In genomic region chr11:19777032-19777341, GRCh38 we compare ENCODE assay signal across 8 cellular contexts.
DNase-seq lines count a peak whose midpoint lies in the region; ATAC-seq and TF ChIP-seq lines count a peak whose summit lies in the region.

No MANE protein-coding gene starts in this region.

- no peaks in the 10 kb centered on the region for H3K36me3 Mint-ChIP-seq in stimulated activated effector memory CD8-positive, alpha-beta T cell treated with anti-CD3 and anti-CD28 coated beads, Interleukin-12 subunit alpha, Interleukin-12 subunit beta, amount 100 ng/mL, for 72 hours

- TF ChIP-seq CTCF in GM10266 (IDR thresholded peaks at IDR 0.05; ENCODE audit: control insufficient read depth, insufficient read depth, low read depth, missing control alignments) (no peak), PC-3 (conservative IDR thresholded peaks at IDR 0.05; ENCODE audit: low read depth, low read length) (no peak)

- H3K9me3 Mint-ChIP-seq in stimulated activated effector memory CD8-positive, alpha-beta T cell treated with anti-CD3 and anti-CD28 coated beads, Interleukin-12 subunit alpha, Interleukin-12 subunit beta, amount 100 ng/mL, for 72 hours: no peaks in the 10 kb centered on the region

- H3K4me2 ChIP-seq in PC-3 (ENCODE audit: low read length): peak overlapping the region; percentile 82

- BruUV-seq in PC-3 (replicated peaks; lab: Mats Ljungman, UMichigan): no TSS peak

- H3K4me1 ChIP-seq in PC-3 (ENCODE audit: insufficient read depth, low read length): peaks cover 12% of the 10 kb centered on the region; the same call in 1 of the 2 replicates

- H3K9me3 ChIP-seq in PC-3 (ENCODE audit: low read length): no peaks in the 10 kb centered on the region

- POLR2A ChIA-PET in PC-3 (lab: Charles Lee; ENCODE audit: unreplicated experiment): interaction anchor here (0.6 kb wide), 1 partner anchor 59 kb away, joined by 7 read pairs; no protein-coding TSS in a partner anchor

- CTCF ChIA-PET in PC-3 (lab: Charles Lee): interaction anchor here (0.6 kb wide), 1 partner anchor 126 kb away, joined by 4 read pairs; no protein-coding TSS in a partner anchor

- DNase-seq in GM10266 (ENCODE audit: extremely low spot score) (peak; percentile 68), H7 (peak; percentile 88), PC-3 (peak; percentile 4), left ventricle myocardium superior (no peak), NCI-H2171 (lab: John Stamatoyannopoulos, UW) (no peak), GM19240 (ENCODE audit: insufficient read length, low spot score) (no peak)
- no peak for DNase-seq in stimulated activated effector memory CD8-positive, alpha-beta T cell treated with anti-CD3 and anti-CD28 coated beads, Interleukin-12 subunit alpha, Interleukin-12 subunit beta, amount 100 ng/mL, for 72 hours (ENCODE audit: low spot score in 2 of 2)

- peak overlapping the region; percentile 42 for H3K27ac ChIP-seq in PC-3 (ENCODE audit: low read length)

- no peaks in the 10 kb centered on the region for H3F3A ChIP-seq in PC-3 (ENCODE audit: low read length, unreplicated experiment)

- H3K4me3 ChIP-seq in H7 (ENCODE audit: insufficient read depth, low read depth, low read length) (peak overlapping the region; percentile 62), PC-3 (ENCODE audit: low read length) (peak overlapping the region; percentile 70)

- ATAC-seq in PC-3 (peak; percentile 68), left ventricle myocardium superior (peak; percentile 58), HG03457 (IDR thresholded peaks at IDR 0.05; ENCODE audit: unreplicated experiment) (no peak)
- peak; percentile 22 for ATAC-seq in stimulated activated effector memory CD8-positive, alpha-beta T cell treated with anti-CD3 and anti-CD28 coated beads, Interleukin-12 subunit alpha, Interleukin-12 subunit beta, amount 100 ng/mL, for 72 hours

- H3K27me3 ChIP-seq in H7 (ENCODE audit: control insufficient read depth, insufficient read depth, low read length) (no peaks in the 10 kb centered on the region), PC-3 (ENCODE audit: low read length) (no peaks in the 10 kb centered on the region)

- H3K36me3 ChIP-seq in H7 (replicated peaks; ENCODE audit: control insufficient read depth, insufficient read depth, low read length): no peaks in the 10 kb centered on the region
- no peaks in the 10 kb centered on the region for H3K36me3 ChIP-seq in PC-3 (ENCODE audit: low read depth, low read length)

- H4K20me1 ChIP-seq in PC-3 (ENCODE audit: low read length): 0 out of 2 replicates have a peak, but pooled peaks cover 4% of the 10 kb centered on the region

- H3K9ac ChIP-seq in PC-3 (ENCODE audit: low read length): peak overlapping the region; percentile 67; the same call in 1 of the 2 replicates

- peak overlapping the region; percentile 81 for H2AFZ ChIP-seq in PC-3 (ENCODE audit: low read length)

- H3K4me1 Mint-ChIP-seq in stimulated activated effector memory CD8-positive, alpha-beta T cell treated with anti-CD3 and anti-CD28 coated beads, Interleukin-12 subunit alpha, Interleukin-12 subunit beta, amount 100 ng/mL, for 72 hours: peaks cover 16% of the 10 kb centered on the region

- peaks cover 45% of the 10 kb centered on the region for H3K79me2 ChIP-seq in PC-3 (ENCODE audit: low read length)

- no peaks in the 10 kb centered on the region for H3K9me2 ChIP-seq in PC-3 (replicated peaks; ENCODE audit: low read length)

- H3K27ac Mint-ChIP-seq in stimulated activated effector memory CD8-positive, alpha-beta T cell treated with anti-CD3 and anti-CD28 coated beads, Interleukin-12 subunit alpha, Interleukin-12 subunit beta, amount 100 ng/mL, for 72 hours: no peak overlapping the region

- intact Hi-C loops in PC-3 (cut with micrococcal nuclease) (no loop called here), left ventricle myocardium superior (cut with micrococcal nuclease) (no loop called here)

- H3K4me3 Mint-ChIP-seq in stimulated activated effector memory CD8-positive, alpha-beta T cell treated with anti-CD3 and anti-CD28 coated beads, Interleukin-12 subunit alpha, Interleukin-12 subunit beta, amount 100 ng/mL, for 72 hours: peak overlapping the region; percentile 57

Comparison
In these comparisons a context has a peak if more than half of its experiments do, and no peak if none do; other contexts are left out.
1. DNase-seq: peak in GM10266 (single experiment), H7 (single experiment) and PC-3 (single experiment); none in left ventricle myocardium superior (single experiment), stimulated activated effector memory CD8-positive, alpha-beta T cell treated with anti-CD3 and anti-CD28 coated beads, Interleukin-12 subunit alpha, Interleukin-12 subunit beta, amount 100 ng/mL, for 72 hours (0 of 2), NCI-H2171 (single experiment) and GM19240 (single experiment).